ENCODE assay signal across 11 cellular contexts in the genomic region with DNA sequence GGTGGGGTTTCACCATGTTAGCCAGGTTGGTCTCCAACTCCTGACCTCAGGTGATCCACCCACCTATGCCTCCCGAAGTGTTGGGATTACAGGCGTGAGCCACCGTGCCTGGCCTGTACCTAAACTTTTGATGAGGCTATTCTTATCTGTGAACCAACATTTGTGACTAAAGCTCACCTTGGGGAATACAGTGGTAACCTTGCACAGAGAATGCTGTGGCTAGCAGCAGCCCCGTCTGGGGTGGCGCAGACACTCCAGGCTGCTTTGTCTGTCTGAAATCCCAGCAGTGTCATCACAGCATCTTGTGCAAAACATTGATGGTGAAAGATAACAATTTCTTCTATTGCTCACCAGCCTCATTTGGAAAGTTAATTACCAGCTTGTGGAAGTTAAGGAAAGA. TPM values are rescaled to one million over a fixed set of nuclear protein-coding genes. Genes with fewer than 3 reads are reported as not detected.
DNase-seq lines count a peak whose midpoint lies in the region; ATAC-seq and TF ChIP-seq lines count a peak whose summit lies in the region.
"Had no signal": no experiment of that assay in that cellular context is flagged by ENCODE, and none has a peak within 500 bp of the region (broad histone marks: within the 10 kb centered on the region; RNA-seq: fewer than 3 reads in every experiment).

No MANE protein-coding gene starts in this region.

- no peak overlapping the region for H4K91ac ChIP-seq in trophoblast cell (ENCODE audit: low read depth, low read length)

- H2BK5ac ChIP-seq in trophoblast cell (ENCODE audit: low read depth, low read length, poor library complexity), result no peak overlapping the region

- no peaks in the 10 kb centered on the region for H3K27me3 ChIP-seq in DND-41 (ENCODE audit: insufficient read depth, low read length, poor library complexity)
- no peaks in the 10 kb centered on the region for H3K27me3 ChIP-seq in trophoblast cell (ENCODE audit: insufficient read depth, low read length)
- no peaks in the 10 kb centered on the region for H3K27me3 ChIP-seq in foreskin keratinocyte
- H3K27me3 ChIP-seq: esophagus muscularis mucosa, stomach had no signal

- no peak overlapping the region for H2AK5ac ChIP-seq in trophoblast cell (ENCODE audit: low read length)

- ATAC-seq in DND-41 (ENCODE audit: insufficient read depth, low read depth), result peak; percentile 55
- ATAC-seq in foreskin keratinocyte, result no peak

- H3K4me3 ChIP-seq in DND-41 (ENCODE audit: low read depth in 1 of 2, low read length in 2 of 2) (no peak overlapping the region), trophoblast cell (ENCODE audit: low read depth, low read length) (no peak overlapping the region)
- H3K4me3 ChIP-seq: esophagus muscularis mucosa, stomach had no signal

- TF ChIP-seq CTCF in DND-41 (IDR thresholded peaks at IDR 0.05; ENCODE audit: borderline replicate concordance, extremely low read depth, low read length, poor library complexity, severe bottlenecking) (no peak), foreskin keratinocyte (conservative IDR thresholded peaks at IDR 0.05) (no peak)

- H3K27ac ChIP-seq in DND-41 (ENCODE audit: low read length) (peak overlapping the region; percentile 49), trophoblast cell (ENCODE audit: low read depth, low read length) (no peak overlapping the region), foreskin keratinocyte (no peak overlapping the region)
- H3K27ac ChIP-seq: esophagus muscularis mucosa, KMS-11, stomach had no signal

- H3K4me1 ChIP-seq in DND-41 (ENCODE audit: insufficient read depth, low read length) (peaks cover 40% of the 10 kb centered on the region), trophoblast cell (ENCODE audit: control insufficient read depth in 1 of 2, insufficient read depth in 2 of 2, low read length in 2 of 2) (peaks cover 0 to 2% of the 10 kb centered on the region in 2 experiments), foreskin keratinocyte (peaks cover 10% of the 10 kb centered on the region)

- 0 out of 2 replicates have a peak, but pooled peaks cover 2% of the 10 kb centered on the region for H3K79me2 ChIP-seq in DND-41 (ENCODE audit: insufficient read depth, low read length)
- no peaks in the 10 kb centered on the region for H3K79me2 ChIP-seq in trophoblast cell (ENCODE audit: control insufficient read depth, insufficient read depth, low read length, poor library complexity)

- H3K36me3 ChIP-seq in DND-41 (ENCODE audit: insufficient read depth, low read length) (no peaks in the 10 kb centered on the region), trophoblast cell (ENCODE audit: control insufficient read depth in 1 of 2, insufficient read depth in 2 of 2, low read length in 2 of 2) (no peaks in the 10 kb centered on the region)
- H3K36me3 ChIP-seq: esophagus muscularis mucosa, stomach had no signal

- H4K12ac ChIP-seq in trophoblast cell (ENCODE audit: low read depth, low read length), result no peak overlapping the region

- H3K79me1 ChIP-seq in trophoblast cell (ENCODE audit: low read length), result no peaks in the 10 kb centered on the region

- H3K9me3 ChIP-seq in DND-41 (ENCODE audit: insufficient read depth, low read length, severe bottlenecking) (no peaks in the 10 kb centered on the region), trophoblast cell (ENCODE audit: insufficient read depth, low read depth, low read length) (no peaks in the 10 kb centered on the region)
- H3K9me3 ChIP-seq: esophagus muscularis mucosa, stomach had no signal

- H3K18ac ChIP-seq in trophoblast cell (ENCODE audit: low read length), result no peak overlapping the region

- no peak overlapping the region for H2BK12ac ChIP-seq in trophoblast cell (ENCODE audit: low read length)

- no peak overlapping the region for H3K4ac ChIP-seq in trophoblast cell (ENCODE audit: low read depth, low read length)

- no peak overlapping the region for H4K8ac ChIP-seq in trophoblast cell (ENCODE audit: low read depth, low read length)

- no CpG with 5 or more reads among the region's 5 CpGs for WGBS in trophoblast cell (ENCODE audit: extremely low coverage, insufficient coverage, insufficient read length)

- H3K23ac ChIP-seq in trophoblast cell (ENCODE audit: low read length), result no peak overlapping the region

- no peaks in the 10 kb centered on the region for H4K20me1 ChIP-seq in DND-41 (ENCODE audit: insufficient read depth, low read length)

- DNase-seq in DND-41 (peak; percentile 39), trophoblast cell (peak; percentile 77 to 81), AML-193 (lab: John Stamatoyannopoulos, UW) (no peak), NCI-H69 (lab: John Stamatoyannopoulos, UW) (no peak), foreskin keratinocyte (no peak), nucleus accumbens (lab: John Stamatoyannopoulos, UW) (no peak)
- peak; percentile 54 to 55 for DNase-seq in activated CD4-positive, alpha-beta T cell treated with anti-CD3 and anti-CD28 coated beads for 4 hours
- peak; percentile 62 for DNase-seq in activated effector memory CD4-positive, alpha-beta T cell treated with Interleukin-2 at 50 U/mL for 16 hours

- H2AFZ ChIP-seq in DND-41 (ENCODE audit: low read depth, low read length) (peak overlapping the region; percentile 61), trophoblast cell (ENCODE audit: insufficient read depth, low read length, poor library complexity) (no peak overlapping the region)

- H3K9ac ChIP-seq in DND-41 (ENCODE audit: low read depth, low read length) (no peak overlapping the region), trophoblast cell (ENCODE audit: low read length) (no peak overlapping the region)
- H3K9ac ChIP-seq: KMS-11 had no signal

- no peak overlapping the region for H2BK120ac ChIP-seq in trophoblast cell (ENCODE audit: insufficient read depth, low read length, poor library complexity)

- H3K14ac ChIP-seq in trophoblast cell (ENCODE audit: low read length), result no peak overlapping the region

- H3K4me2 ChIP-seq in DND-41 (ENCODE audit: insufficient read depth, low read length) (no peak overlapping the region), trophoblast cell (ENCODE audit: low read length) (no peak overlapping the region)

RNA-seq across cellular contexts. Expression of gene CMTM8, which starts 58.9 kb away (rescaled TPM):
- 2.6 and 3.0 TPM in 2 replicates for polyA plus RNA-seq in trophoblast cell (2013)
- 1.8 and 2.4 TPM in 2 replicates for total RNA-seq in foreskin keratinocyte
- 2.7 and 3.2 TPM in 2 replicates for polyA plus RNA-seq in foreskin keratinocyte

Comparison
In these comparisons a context has a peak if more than half of its experiments do, and no peak if none do; other contexts are left out.
1. DNase-seq: peak in DND-41 (single experiment), activated CD4-positive, alpha-beta T cell treated with anti-CD3 and anti-CD28 coated beads for 4 hours (2 of 2), activated effector memory CD4-positive, alpha-beta T cell treated with Interleukin-2 at 50 U/mL for 16 hours (single experiment) and trophoblast cell (2 of 2); none in AML-193 (0 of 2), NCI-H69 (single experiment), foreskin keratinocyte (0 of 2) and nucleus accumbens (0 of 56).